8 cellular contexts compared by ENCODE assay signal in the genomic region with DNA sequence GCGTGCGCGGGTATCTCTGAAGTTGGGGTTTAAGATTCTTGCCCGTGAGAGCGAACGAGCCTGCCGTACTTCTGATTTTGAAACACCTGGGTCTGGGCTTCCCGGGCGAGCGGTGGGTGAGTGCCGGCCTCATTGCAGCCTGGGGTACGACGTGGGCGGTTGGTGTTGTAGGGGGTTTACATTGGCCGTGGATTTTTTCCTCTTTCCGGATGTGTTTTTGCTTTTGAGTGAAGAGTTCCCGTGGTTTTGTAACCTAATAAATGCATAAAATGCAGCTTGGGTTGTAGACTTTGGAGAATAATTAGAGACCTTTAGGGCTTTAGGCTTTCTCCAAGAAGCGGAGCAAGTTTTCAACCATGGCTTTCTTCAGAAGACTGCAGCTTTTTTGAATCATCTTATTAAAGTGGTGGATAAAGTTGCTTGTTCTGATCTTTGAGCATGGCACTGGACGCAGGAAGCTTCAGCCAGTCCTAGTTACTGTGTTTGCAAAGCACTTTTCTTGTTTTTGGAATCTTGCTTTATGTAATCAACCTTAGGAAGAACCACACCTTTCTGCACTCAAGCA. TPM values are rescaled to one million over a fixed set of nuclear protein-coding genes. Genes with fewer than 3 reads are reported as not detected.
DNase-seq lines count a peak whose midpoint lies in the region; ATAC-seq and TF ChIP-seq lines count a peak whose summit lies in the region.

No MANE protein-coding gene starts in this region.

- CTCF ChIA-PET in Calu3 (lab: Charles Lee): no interaction called here

- BruUV-seq in Calu3 (replicated peaks; lab: Mats Ljungman, UMichigan): TSS peak; percentile 82

- peak overlapping the region; percentile 94 to 97 for H3K27ac ChIP-seq in coronary artery

- ATAC-seq in natural killer cell (peak in 1 of 3 donors; percentile 1), GM21390 (IDR thresholded peaks at IDR 0.05; ENCODE audit: unreplicated experiment) (no peak)

- H3K27ac Mint-ChIP-seq in Calu3 (ENCODE audit: unreplicated experiment) (peak overlapping the region; percentile 98), natural killer cell (peak overlapping the region; percentile 99 to 100)

- TF ChIP-seq CTCF in Calu3 (IDR thresholded peaks at IDR 0.05; ENCODE audit: unreplicated experiment) (no peak), coronary artery (IDR thresholded peaks at IDR 0.05) (no peak), natural killer cell (IDR thresholded peaks at IDR 0.05) (no peak)

- H3K4me3 Mint-ChIP-seq in Calu3 (ENCODE audit: low read depth, unreplicated experiment): peak overlapping the region; percentile 91
- peak overlapping the region; percentile 98 for H3K4me3 Mint-ChIP-seq in natural killer cell

- DNase-seq in Calu3: no peak
- peak; percentile 25 for DNase-seq in KBM-7
- DNase-seq in coronary artery (ENCODE audit: low spot score): no peak
- DNase-seq in natural killer cell: no peak
- DNase-seq in LoVo (ENCODE audit: low spot score): no peak
- DNase-seq in NCI-H1092 (lab: John Stamatoyannopoulos, UW): no peak
- no peak for DNase-seq in amniotic stem cell (lab: John Stamatoyannopoulos, UW)

- peaks cover 39% of the 10 kb centered on the region for H3K36me3 Mint-ChIP-seq in Calu3 (ENCODE audit: insufficient read depth, unreplicated experiment)
- no peaks in the 10 kb centered on the region for H3K36me3 Mint-ChIP-seq in natural killer cell

- H3K9me3 Mint-ChIP-seq in Calu3 (ENCODE audit: low read depth, unreplicated experiment) (no peaks in the 10 kb centered on the region), natural killer cell (no peaks in the 10 kb centered on the region)

- intact Hi-C loops in Calu3 (cut with micrococcal nuclease; ENCODE audit: unreplicated experiment) (no loop called here), natural killer cell (cut with micrococcal nuclease) (loop anchor here (2.0 kb wide), 1 partner anchor 259 kb away; no protein-coding TSS in a partner anchor)

- in situ Hi-C loops in KBM-7 (cut with MboI; ENCODE audit: low pct_unique_long_range_greater_than_20kb, low sequenced_read_pairs): no loop called here

- H3K27me3 Mint-ChIP-seq in Calu3 (ENCODE audit: unreplicated experiment) (no peaks in the 10 kb centered on the region), natural killer cell (ENCODE audit: low read depth in 2 of 2) (no peaks in the 10 kb centered on the region)

- H3K4me1 Mint-ChIP-seq in Calu3 (ENCODE audit: low read depth, unreplicated experiment) (peaks cover 19% of the 10 kb centered on the region), natural killer cell (peaks cover 19 to 22% of the 10 kb centered on the region in 2 donors)

- peak overlapping the region; percentile 87 for H3K4me3 ChIP-seq in coronary artery

RNA-seq across cellular contexts. Expression of gene FARS2, which starts 0.3 kb away (rescaled TPM):
- total RNA-seq in Calu3 (2022) (13.4 and 14.3 TPM in 2 replicates), natural killer cell (10 to 100 TPM; 15.3 to 24.8 (median 22.7) TPM)

RNA-seq across cellular contexts. Expression of gene LYRM4, which starts 0.9 kb away (rescaled TPM):
- total RNA-seq in Calu3 (2022) (16.5 and 18.5 TPM in 2 replicates), natural killer cell (10 to 100 TPM in 2 of 3 donors, 1 to 10 TPM in 1; 9.1 to 11.4 (median 11.1) TPM)
